ENCODE assay signal across 1 cellular context in genomic region chr1:225541383-225541782, GRCh38.
TF ChIP-seq lines count a peak whose summit lies in the region.

No MANE protein-coding gene starts in this region.

TF ChIP-seq in WTC11, 78 proteins besides CTCF, POLR2A, EP300 and RAD21 (continued from another document):
- TF ChIP-seq USF2 (CRISPR knock-in tag; IDR thresholded peaks at IDR 0.05) (no peak), ATF3 (CRISPR knock-in tag; conservative IDR thresholded peaks at IDR 0.05) (no peak), ZNF532 (CRISPR knock-in tag; IDR thresholded peaks at IDR 0.05; ENCODE audit: borderline replicate concordance) (no peak), ZNF416 (CRISPR knock-in tag; IDR thresholded peaks at IDR 0.05) (no peak), ETV6 (CRISPR knock-in tag; IDR thresholded peaks at IDR 0.05) (no peak), FOXK1 (CRISPR knock-in tag; IDR thresholded peaks at IDR 0.05) (no peak)
